Comparison of ENCODE assay signal across 10 cellular contexts in the genomic region with DNA sequence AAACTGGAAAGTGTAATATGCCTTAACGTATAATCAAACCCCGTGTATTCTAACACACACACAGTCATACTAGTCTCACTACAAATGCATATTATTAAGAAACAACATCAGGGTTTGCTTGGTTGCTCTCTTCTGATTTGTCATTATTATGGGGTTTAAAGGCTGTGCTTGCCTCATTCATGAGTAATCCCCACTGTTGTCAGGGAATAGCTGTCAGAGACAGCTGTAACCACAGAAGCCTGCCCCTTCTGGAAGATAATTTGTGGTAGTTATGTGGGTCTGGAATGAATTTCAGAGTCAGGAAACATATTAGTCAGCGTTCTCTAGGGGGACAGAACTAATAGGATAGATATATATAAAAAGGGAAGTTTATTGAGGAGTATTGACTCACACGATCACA.
A peak's percentile ranks its signal among the peaks of the same experiment; 100 is the strongest.
DNase-seq lines count a peak whose midpoint lies in the region; ATAC-seq and TF ChIP-seq lines count a peak whose summit lies in the region.
"Had no signal": no experiment of that assay in that cellular context is flagged by ENCODE, and none has a peak within 500 bp of the region (broad histone marks: within the 10 kb centered on the region; RNA-seq: fewer than 3 reads in every experiment).

No MANE protein-coding gene starts in this region.

- intact Hi-C loops in lower lobe of right lung (cut with DNase I), result no loop called here
- intact Hi-C loops in activated T-helper 1 cell treated with anti-CD3 and anti-CD28 coated beads, Interleukin-12 subunit alpha, Interleukin-12 subunit beta, Interleukin-2, Interleukin-4 antibody, amounts not matched to agents 30 ng/mL and 10 ng/mL and 1 ng/mL, durations not matched to agents 14 hours and 24 hours and 36 hours (cut with micrococcal nuclease), result no loop called here

- no peaks in the 10 kb centered on the region for H3K27me3 ChIP-seq in brain microvascular endothelial cell (replicated peaks)
- no peaks in the 10 kb centered on the region for H3K27me3 ChIP-seq in lower lobe of right lung (ENCODE audit: low read depth)
- H3K27me3 ChIP-seq in WERI-Rb-1 (ENCODE audit: insufficient read depth, low read depth, severe bottlenecking), result no peaks in the 10 kb centered on the region
- H3K27me3 ChIP-seq: BLaER1 had no signal

- peak; percentile 31 to 53 for ATAC-seq in lower lobe of right lung
- ATAC-seq in GM18909 (IDR thresholded peaks at IDR 0.05; ENCODE audit: poor library complexity, unreplicated experiment), result no peak

- H3K36me3 Mint-ChIP-seq in activated T-helper 1 cell treated with anti-CD3 and anti-CD28 coated beads, Interleukin-12 subunit alpha, Interleukin-12 subunit beta, Interleukin-2, Interleukin-4 antibody, amounts not matched to agents 30 ng/mL and 10 ng/mL and 1 ng/mL, durations not matched to agents 14 hours and 24 hours and 36 hours (ENCODE audit: low read depth), result no peaks in the 10 kb centered on the region

- H3K27me3 Mint-ChIP-seq in activated T-helper 1 cell treated with anti-CD3 and anti-CD28 coated beads, Interleukin-12 subunit alpha, Interleukin-12 subunit beta, Interleukin-2, Interleukin-4 antibody, amounts not matched to agents 30 ng/mL and 10 ng/mL and 1 ng/mL, durations not matched to agents 14 hours and 24 hours and 36 hours (ENCODE audit: insufficient read depth), result no peaks in the 10 kb centered on the region

- H3K27ac ChIP-seq in brain microvascular endothelial cell, result peak overlapping the region; percentile 85
- no peak overlapping the region for H3K27ac ChIP-seq in lower lobe of right lung
- no peak overlapping the region for H3K27ac ChIP-seq in WERI-Rb-1
- H3K27ac ChIP-seq: BLaER1 had no signal

- H3K9me3 ChIP-seq in lower lobe of right lung (no peaks in the 10 kb centered on the region), WERI-Rb-1 (ENCODE audit: severe bottlenecking) (no peaks in the 10 kb centered on the region)
- H3K9me3 ChIP-seq: BLaER1 had no signal

- TF ChIP-seq CTCF in brain microvascular endothelial cell (IDR thresholded peaks at IDR 0.05; ENCODE audit: low read depth, low read length, missing control alignments) (peak; percentile 25), lower lobe of right lung (IDR thresholded peaks at IDR 0.05) (no peak), WERI-Rb-1 (IDR thresholded peaks at IDR 0.05; ENCODE audit: low read depth, low read length) (no peak)

- no peaks in the 10 kb centered on the region for H3K4me1 Mint-ChIP-seq in activated T-helper 1 cell treated with anti-CD3 and anti-CD28 coated beads, Interleukin-12 subunit alpha, Interleukin-12 subunit beta, Interleukin-2, Interleukin-4 antibody, amounts not matched to agents 30 ng/mL and 10 ng/mL and 1 ng/mL, durations not matched to agents 14 hours and 24 hours and 36 hours (ENCODE audit: low read depth)

- no peak overlapping the region for H3K27ac Mint-ChIP-seq in activated T-helper 1 cell treated with anti-CD3 and anti-CD28 coated beads, Interleukin-12 subunit alpha, Interleukin-12 subunit beta, Interleukin-2, Interleukin-4 antibody, amounts not matched to agents 30 ng/mL and 10 ng/mL and 1 ng/mL, durations not matched to agents 14 hours and 24 hours and 36 hours

- H3K4me3 Mint-ChIP-seq in activated T-helper 1 cell treated with anti-CD3 and anti-CD28 coated beads, Interleukin-12 subunit alpha, Interleukin-12 subunit beta, Interleukin-2, Interleukin-4 antibody, amounts not matched to agents 30 ng/mL and 10 ng/mL and 1 ng/mL, durations not matched to agents 14 hours and 24 hours and 36 hours, result no peak overlapping the region

- peaks cover 12% of the 10 kb centered on the region for H3K9me3 Mint-ChIP-seq in activated T-helper 1 cell treated with anti-CD3 and anti-CD28 coated beads, Interleukin-12 subunit alpha, Interleukin-12 subunit beta, Interleukin-2, Interleukin-4 antibody, amounts not matched to agents 30 ng/mL and 10 ng/mL and 1 ng/mL, durations not matched to agents 14 hours and 24 hours and 36 hours

- H3K4me1 ChIP-seq in lower lobe of right lung, result no peaks in the 10 kb centered on the region
- H3K4me1 ChIP-seq: BLaER1 had no signal

- H3K36me3 ChIP-seq in brain microvascular endothelial cell (replicated peaks), result no peaks in the 10 kb centered on the region
- no peaks in the 10 kb centered on the region for H3K36me3 ChIP-seq in lower lobe of right lung
- H3K36me3 ChIP-seq in WERI-Rb-1, result no peaks in the 10 kb centered on the region
- H3K36me3 ChIP-seq: BLaER1 had no signal

- DNase-seq in A172 (ENCODE audit: low spot score) (peak; percentile 93), M059J (ENCODE audit: low read depth) (peak; percentile 92), brain microvascular endothelial cell (peak; percentile 98), lower lobe of right lung (no peak), WERI-Rb-1 (no peak), UCSD-AML1 (lab: John Stamatoyannopoulos, UW; ENCODE audit: unreplicated experiment) (no peak)
- DNase-seq in activated T-helper 1 cell treated with anti-CD3 and anti-CD28 coated beads, Interleukin-12 subunit alpha, Interleukin-12 subunit beta, Interleukin-2, Interleukin-4 antibody, amounts not matched to agents 30 ng/mL and 10 ng/mL and 1 ng/mL, durations not matched to agents 14 hours and 24 hours and 36 hours (ENCODE audit: low spot score), result no peak
- DNase-seq: cerebellar nuclear complex had no signal

- in situ Hi-C loops in brain microvascular endothelial cell (cut with HindIII; ENCODE audit: low pct_ligation_motif_present, low sequenced_read_pairs), result no loop called here

- no peak overlapping the region for H3K4me3 ChIP-seq in brain microvascular endothelial cell (ENCODE audit: low read depth, low read length)
- no peak overlapping the region for H3K4me3 ChIP-seq in lower lobe of right lung
- no peak overlapping the region for H3K4me3 ChIP-seq in WERI-Rb-1 (ENCODE audit: low read depth, low read length)
- H3K4me3 ChIP-seq: BLaER1 had no signal

Comparison
In these comparisons a context has a peak if more than half of its experiments do, and no peak if none do; other contexts are left out.
1. DNase-seq: peak in A172 (single experiment), M059J (single experiment) and brain microvascular endothelial cell (single experiment); none in lower lobe of right lung (single experiment), WERI-Rb-1 (single experiment), UCSD-AML1 (single experiment) and activated T-helper 1 cell treated with anti-CD3 and anti-CD28 coated beads, Interleukin-12 subunit alpha, Interleukin-12 subunit beta, Interleukin-2, Interleukin-4 antibody, amounts not matched to agents 30 ng/mL and 10 ng/mL and 1 ng/mL, durations not matched to agents 14 hours and 24 hours and 36 hours (single experiment).